ENCODE assay signal across 8 cellular contexts in genomic region chr17:48830840-48831548, GRCh38. TPM values are rescaled to one million over a fixed set of nuclear protein-coding genes. Genes with fewer than 3 reads are reported as not detected.
DNase-seq lines count a peak whose midpoint lies in the region; ATAC-seq and TF ChIP-seq lines count a peak whose summit lies in the region.

Gene CALCOCO2, plus strand, starts transcription at chr17:48831035. Its CDS starts 10,673 bp downstream, at chr17:48841708.

- DNase-seq in H7: peak; percentile 97
- peak; percentile 97 for DNase-seq in MM.1S
- peak; percentile 74 for DNase-seq in SHP77 treated with DMSO at 0.1 percent for 48 hours (lab: John Stamatoyannopoulos, UW)
- peak; percentile 79 for DNase-seq in activated effector memory CD4-positive, alpha-beta T cell treated with Interleukin-2 at 50 U/mL for 16 hours
- peak; percentile 91 for DNase-seq in fibroblast of pulmonary artery (ENCODE audit: low read depth)
- peak; percentile 90 for DNase-seq in nephron progenitor cell
- DNase-seq in stimulated activated naive CD8-positive, alpha-beta T cell treated with anti-CD3 and anti-CD28 coated beads, Interleukin-15, amount 100 ng/mL, for 72 hours: peak; percentile 85 to 90

- H3K9me3 ChIP-seq in ES-I3 (ENCODE audit: control insufficient read depth, insufficient read depth, low read length) (no peaks in the 10 kb centered on the region), MM.1S (replicated peaks; ENCODE audit: insufficient read depth, low read length) (no peaks in the 10 kb centered on the region)

- TF ChIP-seq CTCF in MM.1S (IDR thresholded peaks at IDR 0.05; ENCODE audit: low read length) (peak; percentile 13; the same call in 1 of the 2 replicates), fibroblast of pulmonary artery (IDR thresholded peaks at IDR 0.05; ENCODE audit: low read length, missing control alignments) (no peak), nephron progenitor cell (IDR thresholded peaks at IDR 0.05) (no peak)

- H3K4me3 ChIP-seq in H7 (ENCODE audit: insufficient read depth, low read depth, low read length) (peak within 1 kb of the TSS; percentile 85), MM.1S (ENCODE audit: low read length) (peak within 1 kb of the TSS; percentile 91), fibroblast of pulmonary artery (replicated peaks; ENCODE audit: low read depth, low read length) (peak within 1 kb of the TSS; percentile 96)

- H3K4me1 ChIP-seq in ES-I3 (ENCODE audit: insufficient read depth, low read length) (0 out of 2 replicates have a peak, but pooled peaks cover 5% of the 10 kb centered on the region), MM.1S (ENCODE audit: low read length) (peaks cover 5% of the 10 kb centered on the region; the same call in 1 of the 2 replicates)

- H3K27me3 ChIP-seq in H7 (ENCODE audit: control insufficient read depth, insufficient read depth, low read length) (no peaks in the 10 kb centered on the region), MM.1S (replicated peaks; ENCODE audit: insufficient read depth, low read length) (no peaks in the 10 kb centered on the region)

- H3K9ac ChIP-seq in ES-I3 (ENCODE audit: low read depth, low read length) (peak within 1 kb of the TSS; percentile 83), MM.1S (ENCODE audit: low read length) (peak within 1 kb of the TSS; percentile 75)

- ATAC-seq in stimulated activated naive CD8-positive, alpha-beta T cell treated with anti-CD3 and anti-CD28 coated beads, Interleukin-15, amount 100 ng/mL, for 72 hours: peak; percentile 92

- H3K36me3 ChIP-seq in ES-I3 (ENCODE audit: insufficient read depth, low read length): no peaks in the 10 kb centered on the region
- no peaks in the 10 kb centered on the region for H3K36me3 ChIP-seq in H7 (replicated peaks; ENCODE audit: control insufficient read depth, insufficient read depth, low read length)
- H3K36me3 ChIP-seq in MM.1S (replicated peaks; ENCODE audit: insufficient read depth, low read length): no peaks in the 10 kb centered on the region

- peak within 1 kb of the TSS; percentile 77 for H3K27ac ChIP-seq in MM.1S (ENCODE audit: low read length)

- peaks cover 26% of the 10 kb centered on the region for H3K4me1 Mint-ChIP-seq in nephron progenitor cell
- peaks cover 62% of the 10 kb centered on the region for H3K4me1 Mint-ChIP-seq in stimulated activated naive CD8-positive, alpha-beta T cell treated with anti-CD3 and anti-CD28 coated beads, Interleukin-15, amount 100 ng/mL, for 72 hours

- 0 out of 2 replicates have a peak, but pooled peaks cover 8% of the 10 kb centered on the region for H3F3A ChIP-seq in MM.1S (ENCODE audit: insufficient read depth, low read length)

- H3K79me2 ChIP-seq in MM.1S (ENCODE audit: low read length): peaks cover 44% of the 10 kb centered on the region

- peaks cover 9% of the 10 kb centered on the region for H3K27me3 Mint-ChIP-seq in nephron progenitor cell (ENCODE audit: low read depth, poor library complexity)
- peaks cover 6% of the 10 kb centered on the region for H3K27me3 Mint-ChIP-seq in stimulated activated naive CD8-positive, alpha-beta T cell treated with anti-CD3 and anti-CD28 coated beads, Interleukin-15, amount 100 ng/mL, for 72 hours

- H3K9me3 Mint-ChIP-seq in nephron progenitor cell: no peaks in the 10 kb centered on the region
- H3K9me3 Mint-ChIP-seq in stimulated activated naive CD8-positive, alpha-beta T cell treated with anti-CD3 and anti-CD28 coated beads, Interleukin-15, amount 100 ng/mL, for 72 hours: no peaks in the 10 kb centered on the region

- H3K9me2 ChIP-seq in MM.1S (replicated peaks; ENCODE audit: insufficient read depth, low read length): no peaks in the 10 kb centered on the region

- H3K27ac Mint-ChIP-seq in nephron progenitor cell: peak within 1 kb of the TSS; percentile 20
- H3K27ac Mint-ChIP-seq in stimulated activated naive CD8-positive, alpha-beta T cell treated with anti-CD3 and anti-CD28 coated beads, Interleukin-15, amount 100 ng/mL, for 72 hours: peak within 1 kb of the TSS; percentile 99 to 100

- no peaks in the 10 kb centered on the region for H4K20me1 ChIP-seq in MM.1S (ENCODE audit: insufficient read depth, low read length)

- no peaks in the 10 kb centered on the region for H3K36me3 Mint-ChIP-seq in nephron progenitor cell (ENCODE audit: low read depth)

- peak within 1 kb of the TSS; percentile 86 for H2AFZ ChIP-seq in MM.1S (ENCODE audit: low read length)

- peak within 1 kb of the TSS; percentile 96 for H3K4me3 Mint-ChIP-seq in nephron progenitor cell
- H3K4me3 Mint-ChIP-seq in stimulated activated naive CD8-positive, alpha-beta T cell treated with anti-CD3 and anti-CD28 coated beads, Interleukin-15, amount 100 ng/mL, for 72 hours: peak within 1 kb of the TSS; percentile 97 to 98

- H3K4me2 ChIP-seq in MM.1S (ENCODE audit: low read depth, low read length): peak within 1 kb of the TSS; percentile 99

RNA-seq across cellular contexts. Expression of gene CALCOCO2, which starts in this region (rescaled TPM):
- total RNA-seq in H7 (2014; rRNA removed; shearing (Covaris generic)): 19.4 and 23.1 TPM in 2 replicates

Comparison
In these comparisons a context has a peak if more than half of its experiments do, and no peak if none do; other contexts are left out.
1. Peak in every context shown above with its lines: DNase-seq, ATAC-seq, H3K4me3 ChIP-seq and H3K27ac ChIP-seq.